In genomic region chr11:57530215-57530595, GRCh38 we compare ENCODE assay signal across 1 cellular context.
TF ChIP-seq lines count a peak whose summit lies in the region.

No MANE protein-coding gene starts in this region.

TF ChIP-seq in K562, 482 proteins besides CTCF, POLR2A, EP300 and RAD21 (continued from another document and continues in another):
- TF ChIP-seq NKRF (IDR thresholded peaks at IDR 0.05; ENCODE audit: borderline replicate concordance) (no peak), TCF7 (IDR thresholded peaks at IDR 0.05; ENCODE audit: borderline replicate concordance) (no peak), ESRRB (CRISPR knock-in tag; IDR thresholded peaks at IDR 0.05; ENCODE audit: borderline replicate concordance) (no peak), SIN3B (IDR thresholded peaks at IDR 0.05; ENCODE audit: low read depth) (peak; percentile 17; the same call in 1 of the 2 replicates), HLTF (IDR thresholded peaks at IDR 0.05) (0 out of 2 replicates have a peak, but pooled peaks have one; percentile 55), ZZZ3 (IDR thresholded peaks at IDR 0.05) (no peak), RBM25 (IDR thresholded peaks at IDR 0.05; ENCODE audit: low read depth, low read length, severe bottlenecking) (peak; percentile 98), EHMT2 (IDR thresholded peaks at IDR 0.05) (no peak), MCM5 (IDR thresholded peaks at IDR 0.05; ENCODE audit: low read depth) (no peak), GTF2F1 (IDR thresholded peaks at IDR 0.05; ENCODE audit: low read depth, low read length) (peak; percentile 8; the same call in 1 of the 2 replicates), ASH1L (IDR thresholded peaks at IDR 0.05; ENCODE audit: borderline replicate concordance, low read depth, partially characterized antibody) (no peak), KDM4B (IDR thresholded peaks at IDR 0.05; ENCODE audit: borderline replicate concordance in 2 of 2, low read depth in 1 of 2) (no peak), ZNF79 (CRISPR knock-in tag; IDR thresholded peaks at IDR 0.05; ENCODE audit: low read depth) (no peak), TBP (optimal IDR thresholded peaks at IDR 0.05; ENCODE audit: low read depth, low read length) (no peak), POLR2B (IDR thresholded peaks at IDR 0.05; ENCODE audit: low read depth, partially characterized antibody) (no peak), ZNF347 (CRISPR knock-in tag; IDR thresholded peaks at IDR 0.05; ENCODE audit: low read depth) (no peak), TAL1 (IDR thresholded peaks at IDR 0.05) (peak; percentile 3; the same call in 1 of the 2 replicates), ZBTB40 (IDR thresholded peaks at IDR 0.05) (no peak), ZBTB40 (CRISPR knock-in tag; IDR thresholded peaks at IDR 0.05) (peak; percentile 54; the same call in 1 of the 2 replicates), NUFIP1 (IDR thresholded peaks at IDR 0.05; ENCODE audit: partially characterized antibody) (no peak), SRSF1 (IDR thresholded peaks at IDR 0.05; ENCODE audit: low read depth, low read length) (no peak), KDM5B (IDR thresholded peaks at IDR 0.05; ENCODE audit: insufficient replicate concordance, low read depth, low read length) (peak; percentile 46), RCOR1 (IDR thresholded peaks at IDR 0.05; ENCODE audit: borderline replicate concordance in 1 of 2, low read depth in 2 of 2, low read length in 2 of 2) (peak; percentile 79 to 97; a peak in 3 of 4 replicates), CHD1 (IDR thresholded peaks at IDR 0.05; ENCODE audit: low read length) (peak; percentile 76), NFATC3 (IDR thresholded peaks at IDR 0.05) (no peak), CHAMP1 (IDR thresholded peaks at IDR 0.05) (no peak), ESRRA (IDR thresholded peaks at IDR 0.05; ENCODE audit: borderline replicate concordance, low read depth) (peak; percentile 100), ZNF639 (CRISPR knock-in tag; conservative IDR thresholded peaks at IDR 0.05 in 1 of 2, IDR thresholded peaks at IDR 0.05 in 1 of 2) (no peak), NONO (IDR thresholded peaks at IDR 0.05; ENCODE audit: low read depth in 2 of 2, low read length in 1 of 2) (0 out of 4 replicates have a peak, but pooled peaks of 1 of the 2 experiments have one; percentile 33), ZNF785 (CRISPR knock-in tag; IDR thresholded peaks at IDR 0.05) (no peak), EZH2 (IDR thresholded peaks at IDR 0.05; ENCODE audit: borderline replicate concordance, low read depth, low read length) (no peak), ZMIZ1 (IDR thresholded peaks at IDR 0.05; ENCODE audit: low read depth in 2 of 2, low read length in 2 of 2) (no peak), ZNF24 (IDR thresholded peaks at IDR 0.05) (peak; percentile 30; the same call in 1 of the 2 replicates), KHSRP (IDR thresholded peaks at IDR 0.05) (0 out of 2 replicates have a peak, but pooled peaks have one; percentile 23), U2AF1 (optimal IDR thresholded peaks at IDR 0.05; ENCODE audit: low read depth, low read length) (no peak), LCOR (CRISPR knock-in tag; IDR thresholded peaks at IDR 0.05) (no peak), NFE2L1 (tag; IDR thresholded peaks at IDR 0.05; ENCODE audit: borderline replicate concordance, low read depth) (no peak), PTBP1 (IDR thresholded peaks at IDR 0.05; ENCODE audit: low read depth, low read length) (peak; percentile 95), NRF1 (conservative IDR thresholded peaks at IDR 0.05 in 1 of 2, IDR thresholded peaks at IDR 0.05 in 1 of 2) (no peak), YY1 (IDR thresholded peaks at IDR 0.05; ENCODE audit: borderline replicate concordance in 1 of 3, control insufficient read depth in 1 of 3, extremely low read depth in 1 of 3, insufficient read depth in 3 of 3, insufficient read length in 1 of 3, insufficient replicate concordance in 2 of 3, low read depth in 1 of 3, low read length in 2 of 3) (no peak), CC2D1A (IDR thresholded peaks at IDR 0.05) (peak; percentile 24; the same call in 1 of the 2 replicates), KLF16 (IDR thresholded peaks at IDR 0.05) (no peak), NELFE (IDR thresholded peaks at IDR 0.05; ENCODE audit: insufficient read depth, insufficient read length) (no peak), L3MBTL2 (IDR thresholded peaks at IDR 0.05) (no peak), ZSCAN29 (IDR thresholded peaks at IDR 0.05) (no peak), SIN3A (IDR thresholded peaks at IDR 0.05; ENCODE audit: borderline replicate concordance in 2 of 2, control insufficient read depth in 1 of 2, low read depth in 2 of 2, low read length in 2 of 2) (0 out of 4 replicates have a peak, but pooled peaks of 1 of the 2 experiments have one; percentile 7), ILF3 (IDR thresholded peaks at IDR 0.05; ENCODE audit: borderline replicate concordance) (no peak)
